2 cellular contexts compared by ENCODE assay signal in the genomic region with DNA sequence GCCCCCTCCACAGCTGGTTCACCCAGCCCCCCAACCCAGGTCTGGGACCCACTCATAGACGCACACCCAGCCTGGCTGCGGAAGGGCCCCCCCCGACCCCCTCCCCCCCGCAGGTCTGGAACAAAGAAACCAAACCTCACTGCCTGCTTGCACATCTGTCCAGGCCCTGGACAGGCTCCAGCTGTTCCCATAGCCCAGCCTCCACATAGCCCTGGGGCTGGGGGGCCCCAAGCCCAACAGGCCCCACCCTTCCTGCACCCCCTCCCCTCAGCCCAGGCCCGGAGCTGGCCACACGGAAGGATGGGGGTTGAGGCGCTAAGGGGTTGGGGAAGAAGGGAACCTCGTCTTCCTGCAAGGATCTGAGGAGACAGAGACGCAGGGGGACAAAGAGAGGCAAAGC.
TF ChIP-seq lines count a peak whose summit lies in the region.

No MANE protein-coding gene starts in this region.

TF ChIP-seq in SK-N-SH, 30 proteins besides CTCF, POLR2A, EP300 and RAD21 (continued from another document):
- TF ChIP-seq REST (IDR thresholded peaks at IDR 0.05; ENCODE audit: low read depth, low read length) = no peak
- TF ChIP-seq SMC3 (IDR thresholded peaks at IDR 0.05; ENCODE audit: low read depth, low read length) = no peak
- no peak for TF ChIP-seq CHD2 (IDR thresholded peaks at IDR 0.05; ENCODE audit: low read length, partially characterized antibody)
- TF ChIP-seq EZH2phosphoT487 (IDR thresholded peaks at IDR 0.05; ENCODE audit: borderline replicate concordance, low read depth) = no peak
- no peak for TF ChIP-seq MEF2A (IDR thresholded peaks at IDR 0.05; ENCODE audit: borderline replicate concordance, low read depth)
- no peak for TF ChIP-seq TCF12 (IDR thresholded peaks at IDR 0.05)
- TF ChIP-seq FOSL2 (IDR thresholded peaks at IDR 0.05; ENCODE audit: borderline replicate concordance, low read depth) = no peak
- no peak for TF ChIP-seq TEAD4 (IDR thresholded peaks at IDR 0.05; ENCODE audit: borderline replicate concordance, insufficient read depth)
- TF ChIP-seq, protein P1, sequence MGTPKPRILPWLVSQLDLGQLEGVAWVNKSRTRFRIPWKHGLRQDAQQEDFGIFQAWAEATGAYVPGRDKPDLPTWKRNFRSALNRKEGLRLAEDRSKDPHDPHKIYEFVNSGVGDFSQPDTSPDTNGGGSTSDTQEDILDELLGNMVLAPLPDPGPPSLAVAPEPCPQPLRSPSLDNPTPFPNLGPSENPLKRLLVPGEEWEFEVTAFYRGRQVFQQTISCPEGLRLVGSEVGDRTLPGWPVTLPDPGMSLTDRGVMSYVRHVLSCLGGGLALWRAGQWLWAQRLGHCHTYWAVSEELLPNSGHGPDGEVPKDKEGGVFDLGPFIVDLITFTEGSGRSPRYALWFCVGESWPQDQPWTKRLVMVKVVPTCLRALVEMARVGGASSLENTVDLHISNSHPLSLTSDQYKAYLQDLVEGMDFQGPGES (IDR thresholded peaks at IDR 0.05; ENCODE audit: low read depth, low read length) = no peak
- TF ChIP-seq, protein P2, sequence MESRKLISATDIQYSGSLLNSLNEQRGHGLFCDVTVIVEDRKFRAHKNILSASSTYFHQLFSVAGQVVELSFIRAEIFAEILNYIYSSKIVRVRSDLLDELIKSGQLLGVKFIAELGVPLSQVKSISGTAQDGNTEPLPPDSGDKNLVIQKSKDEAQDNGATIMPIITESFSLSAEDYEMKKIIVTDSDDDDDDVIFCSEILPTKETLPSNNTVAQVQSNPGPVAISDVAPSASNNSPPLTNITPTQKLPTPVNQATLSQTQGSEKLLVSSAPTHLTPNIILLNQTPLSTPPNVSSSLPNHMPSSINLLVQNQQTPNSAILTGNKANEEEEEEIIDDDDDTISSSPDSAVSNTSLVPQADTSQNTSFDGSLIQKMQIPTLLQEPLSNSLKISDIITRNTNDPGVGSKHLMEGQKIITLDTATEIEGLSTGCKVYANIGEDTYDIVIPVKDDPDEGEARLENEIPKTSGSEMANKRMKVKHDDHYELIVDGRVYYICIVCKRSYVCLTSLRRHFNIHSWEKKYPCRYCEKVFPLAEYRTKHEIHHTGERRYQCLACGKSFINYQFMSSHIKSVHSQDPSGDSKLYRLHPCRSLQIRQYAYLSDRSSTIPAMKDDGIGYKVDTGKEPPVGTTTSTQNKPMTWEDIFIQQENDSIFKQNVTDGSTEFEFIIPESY (IDR thresholded peaks at IDR 0.05; ENCODE audit: borderline replicate concordance, low read depth) = no peak
- no peak for TF ChIP-seq SIN3A (IDR thresholded peaks at IDR 0.05; ENCODE audit: borderline replicate concordance, low read depth, low read length)
- TF ChIP-seq RFX5 (IDR thresholded peaks at IDR 0.05; ENCODE audit: low read length) = no peak

TF ChIP-seq in SK-N-SH treated with all-trans-retinoic acid at 6 μM for 48 hours, 23 proteins besides CTCF, POLR2A, EP300 and RAD21 (continued from another document):
- TF ChIP-seq TSHZ2 (CRISPR knock-in tag; IDR thresholded peaks at IDR 0.05) (no peak), ZFP3 (CRISPR knock-in tag; IDR thresholded peaks at IDR 0.05) (no peak), ISL1 (CRISPR knock-in tag; IDR thresholded peaks at IDR 0.05) (no peak), ZNF70 (CRISPR knock-in tag; IDR thresholded peaks at IDR 0.05) (no peak), ZNF8 (CRISPR knock-in tag; IDR thresholded peaks at IDR 0.05) (no peak), SNAI2 (CRISPR knock-in tag; IDR thresholded peaks at IDR 0.05) (no peak), ZNF565 (CRISPR knock-in tag; conservative IDR thresholded peaks at IDR 0.05; ENCODE audit: low read depth) (no peak), PPARA (CRISPR knock-in tag; IDR thresholded peaks at IDR 0.05; ENCODE audit: borderline replicate concordance) (no peak)
